ENCODE assay signal across 9 cellular contexts in the genomic region with DNA sequence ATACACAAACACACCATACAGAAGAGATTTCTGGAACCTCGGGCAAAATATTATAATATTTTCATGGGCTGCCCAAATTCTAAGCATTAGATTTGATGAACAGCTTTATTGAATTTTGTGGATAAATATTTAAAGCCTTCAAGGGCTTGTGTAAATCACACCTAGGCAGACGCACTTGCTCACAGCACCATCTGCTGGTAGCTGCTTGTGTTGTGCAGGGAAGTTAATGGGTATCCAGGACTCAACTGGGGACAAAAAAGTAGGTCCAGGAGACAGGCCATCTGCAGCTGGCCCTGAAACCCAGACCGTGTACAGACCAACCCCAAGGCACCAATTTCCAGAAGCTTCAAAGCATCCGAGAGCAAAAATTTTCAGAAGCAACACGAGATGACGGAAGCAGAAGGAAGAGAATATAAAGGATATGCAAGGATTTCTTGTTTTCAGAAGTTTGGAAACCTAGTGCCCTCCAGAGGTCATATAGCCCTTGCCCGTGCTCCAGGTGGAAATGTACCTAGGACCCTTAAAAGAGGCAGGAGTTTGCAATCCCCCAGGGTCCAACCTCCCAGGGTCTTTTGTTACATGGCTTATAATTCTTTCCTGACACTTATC.
DNase-seq lines count a peak whose midpoint lies in the region; ATAC-seq, FAIRE-seq and TF ChIP-seq lines count a peak whose summit lies in the region.
"Had no signal": no experiment of that assay in that cellular context is flagged by ENCODE, and none has a peak within 500 bp of the region (broad histone marks: within the 10 kb centered on the region; RNA-seq: fewer than 3 reads in every experiment).

No MANE protein-coding gene starts in this region.

- no peaks in the 10 kb centered on the region for H3K27me3 Mint-ChIP-seq in stimulated activated memory B cell treated with anti-CD40 and anti-IgM and Interleukin-4, amounts not matched to agents 10 μg/mL and 1 μg/mL and 100 μg/mL, for 72 hours

- 9 to 15% (median 13%) methylated on average over 7 of the region's 7 CpGs for WGBS in spleen, 5 donors

- TF ChIP-seq POLR2A in GM12891 (IDR thresholded peaks at IDR 0.05; ENCODE audit: low read depth, low read length) = no peak
- TF ChIP-seq POLR2A in spleen (IDR thresholded peaks at IDR 0.05) = no peak

- H3K27ac Mint-ChIP-seq in stimulated activated memory B cell treated with anti-CD40 and anti-IgM and Interleukin-4, amounts not matched to agents 10 μg/mL and 1 μg/mL and 100 μg/mL, for 72 hours = no peak overlapping the region

- intact Hi-C loops in ascending aorta (cut with DNase I) (no loop called here), spleen (cut with DNase I; ENCODE audit: low total_unique reads) (loop anchor here (10.0 kb wide), 1 partner anchor 718 kb away; no protein-coding TSS in a partner anchor)

- no peaks in the 10 kb centered on the region for H3K4me1 ChIP-seq in ascending aorta
- no peaks in the 10 kb centered on the region for H3K4me1 ChIP-seq in spleen

- ATAC-seq in HG03354 (IDR thresholded peaks at IDR 0.05; ENCODE audit: poor library complexity, severe bottlenecking, unreplicated experiment) = peak; percentile 73
- ATAC-seq in stimulated activated memory B cell treated with anti-CD40 and anti-IgM and Interleukin-4, amounts not matched to agents 10 μg/mL and 1 μg/mL and 100 μg/mL, for 72 hours = no peak

- no peaks in the 10 kb centered on the region for H3K36me3 Mint-ChIP-seq in stimulated activated memory B cell treated with anti-CD40 and anti-IgM and Interleukin-4, amounts not matched to agents 10 μg/mL and 1 μg/mL and 100 μg/mL, for 72 hours

- no peaks in the 10 kb centered on the region for H3K9me3 ChIP-seq in ascending aorta
- no peaks in the 10 kb centered on the region for H3K9me3 ChIP-seq in spleen

- FAIRE-seq in GM12891 (lab: Jason Lieb, UNC) = peak; percentile 84

- no peaks in the 10 kb centered on the region for H3K4me1 Mint-ChIP-seq in stimulated activated memory B cell treated with anti-CD40 and anti-IgM and Interleukin-4, amounts not matched to agents 10 μg/mL and 1 μg/mL and 100 μg/mL, for 72 hours

- TF ChIP-seq CTCF in ascending aorta (IDR thresholded peaks at IDR 0.05) (peak in 2 of 3 experiments; percentile 24 to 50), spleen (IDR thresholded peaks at IDR 0.05 in 8 of 11, conservative IDR thresholded peaks at IDR 0.05 in 3 of 11) (peak in 8 of 11 experiments; percentile 24 to 65 (median 54))

- H3K36me3 ChIP-seq in ascending aorta (no peaks in the 10 kb centered on the region), spleen (no peaks in the 10 kb centered on the region)

- H3K4me3 Mint-ChIP-seq in stimulated activated memory B cell treated with anti-CD40 and anti-IgM and Interleukin-4, amounts not matched to agents 10 μg/mL and 1 μg/mL and 100 μg/mL, for 72 hours = no peak overlapping the region

- H3K9me3 Mint-ChIP-seq in stimulated activated memory B cell treated with anti-CD40 and anti-IgM and Interleukin-4, amounts not matched to agents 10 μg/mL and 1 μg/mL and 100 μg/mL, for 72 hours = peaks cover 2% of the 10 kb centered on the region

- H3K27me3 ChIP-seq in ascending aorta (no peaks in the 10 kb centered on the region), spleen (replicated peaks in 1 of 7) (peaks cover 0 to 10% (median 0%) of the 10 kb centered on the region in 7 donors)

- no peak overlapping the region for H3K4me3 ChIP-seq in ascending aorta
- no peak overlapping the region for H3K4me3 ChIP-seq in spleen
- H3K4me3 ChIP-seq: skin epidermis had no signal

- H3K27ac ChIP-seq in ascending aorta (no peak overlapping the region), spleen (no peak overlapping the region)
- H3K27ac ChIP-seq: skin epidermis had no signal

- DNase-seq in AG08396 (ENCODE audit: low spot score) = peak; percentile 49
- peak; percentile 12 for DNase-seq in GM12891 (ENCODE audit: insufficient read length, low spot score)
- DNase-seq in NCI-H524 (lab: John Stamatoyannopoulos, UW) = peak; percentile 70 to 85
- DNase-seq in ascending aorta (ENCODE audit: low spot score in 2 of 2) = no peak
- DNase-seq in hypothalamus (lab: John Stamatoyannopoulos, UW) = peak in 45 of 51 donors; percentile 1 to 80 (median 31)
- DNase-seq in spleen = no peak

TF ChIP-seq in GM12891, 5 proteins besides CTCF, POLR2A, EP300 and RAD21:
- TF ChIP-seq TAF1 (IDR thresholded peaks at IDR 0.05; ENCODE audit: low read depth, low read length) (no peak), SPI1 (IDR thresholded peaks at IDR 0.05; ENCODE audit: low read depth, low read length) (no peak), POU2F2 (IDR thresholded peaks at IDR 0.05; ENCODE audit: low read depth, low read length) (no peak), PAX5 (IDR thresholded peaks at IDR 0.05; ENCODE audit: insufficient read depth, low read length, severe bottlenecking) (no peak), POLR2AphosphoS5 (IDR thresholded peaks at IDR 0.05; ENCODE audit: low read depth, low read length) (no peak)

Comparison
In these comparisons a context has a peak if more than half of its experiments do, and no peak if none do; other contexts are left out.
1. DNase-seq: peak in AG08396 (single experiment), GM12891 (single experiment), NCI-H524 (2 of 2) and hypothalamus (45 of 51); none in ascending aorta (0 of 2) and spleen (single experiment).